In genomic region chr10:125092564-125093031, GRCh38 we compare ENCODE assay signal across 10 cellular contexts.
A peak's percentile ranks its signal among the peaks of the same experiment; 100 is the strongest.
DNase-seq lines count a peak whose midpoint lies in the region; ATAC-seq, FAIRE-seq and TF ChIP-seq lines count a peak whose summit lies in the region.
"Had no signal": no experiment of that assay in that cellular context is flagged by ENCODE, and none has a peak within 500 bp of the region (broad histone marks: within the 10 kb centered on the region; RNA-seq: fewer than 3 reads in every experiment).

No MANE protein-coding gene starts in this region.

- H3K27me3 ChIP-seq in BE2C (no peaks in the 10 kb centered on the region), ascending aorta (no peaks in the 10 kb centered on the region), skeletal muscle satellite cell (ENCODE audit: control insufficient read depth, insufficient read depth, low read length) (no peaks in the 10 kb centered on the region), prostate gland (replicated peaks; ENCODE audit: insufficient read depth) (no peaks in the 10 kb centered on the region)
- H3K27me3 ChIP-seq: MG63 had no signal

- H3K36me3 ChIP-seq in BE2C (peaks cover 6% of the 10 kb centered on the region), ascending aorta (peaks cover 0 to 9% of the 10 kb centered on the region in 2 donors), kidney (ENCODE audit: control insufficient read depth in 1 of 2, insufficient read depth in 2 of 2, low read length in 2 of 2) (peaks cover under 1 to 13% of the 10 kb centered on the region in 2 donors), skeletal muscle satellite cell (ENCODE audit: insufficient read depth, low read length) (peaks cover 17% of the 10 kb centered on the region), prostate gland (no peaks in the 10 kb centered on the region)

- H3K27ac ChIP-seq in ascending aorta (peak overlapping the region; percentile 52 to 79), kidney (ENCODE audit: low read depth in 2 of 2, low read length in 2 of 2) (peak overlapping the region; percentile 44 to 57), prostate gland (peak overlapping the region in 1 of 2 donors; percentile 6)

- H3K4me1 ChIP-seq in BE2C, result peaks cover 16% of the 10 kb centered on the region
- peaks cover 3 to 46% of the 10 kb centered on the region in 2 donors for H3K4me1 ChIP-seq in ascending aorta
- H3K4me1 ChIP-seq in kidney (ENCODE audit: control insufficient read depth in 1 of 2, insufficient read depth in 1 of 2, low read depth in 1 of 2, low read length in 2 of 2), result peaks cover 14 to 27% of the 10 kb centered on the region in 2 donors
- H3K4me1 ChIP-seq in skeletal muscle satellite cell (ENCODE audit: control insufficient read depth, insufficient read depth, low read length), result peaks cover 48% of the 10 kb centered on the region
- no peaks in the 10 kb centered on the region for H3K4me1 ChIP-seq in prostate gland (replicated peaks)

- WGBS in prostate gland, result 90% methylated on average over 15 of the region's 17 CpGs

- TF ChIP-seq CTCF in BE2C (IDR thresholded peaks at IDR 0.05; ENCODE audit: low read depth, low read length) (no peak), ascending aorta (IDR thresholded peaks at IDR 0.05) (no peak), kidney (IDR thresholded peaks at IDR 0.05; ENCODE audit: borderline replicate concordance, extremely low read depth, insufficient read depth) (no peak), prostate gland (IDR thresholded peaks at IDR 0.05) (no peak)

- H3K4me3 ChIP-seq in BE2C (ENCODE audit: low read depth, low read length) (no peak overlapping the region), ascending aorta (no peak overlapping the region), kidney (ENCODE audit: low read length in 2 of 2) (no peak overlapping the region), skeletal muscle satellite cell (ENCODE audit: low read length) (no peak overlapping the region), prostate gland (no peak overlapping the region)
- H3K4me3 ChIP-seq: MG63 had no signal

- H3K9me3 ChIP-seq in BE2C (no peaks in the 10 kb centered on the region), ascending aorta (no peaks in the 10 kb centered on the region), kidney (ENCODE audit: control insufficient read depth in 1 of 2, low read length in 2 of 2) (no peaks in the 10 kb centered on the region), skeletal muscle satellite cell (replicated peaks; ENCODE audit: low read length) (no peaks in the 10 kb centered on the region), prostate gland (no peaks in the 10 kb centered on the region)
- H3K9me3 ChIP-seq: MG63 had no signal

- DNase-seq in BE2C (peak; percentile 19), ascending aorta (ENCODE audit: low spot score in 2 of 2) (no peak), kidney (no peak), NCI-H2227 treated with DMSO at 0.1 percent for 48 hours (lab: John Stamatoyannopoulos, UW) (no peak), GM12891 (ENCODE audit: insufficient read length, low spot score) (no peak), prostate gland (ENCODE audit: low spot score) (no peak)
- DNase-seq: T-cell had no signal

- intact Hi-C loops in ascending aorta (cut with DNase I), result loop anchor here (5.0 kb wide), 1 partner anchor 40 kb away; no protein-coding TSS in a partner anchor
- intact Hi-C loops in kidney (cut with DNase I), result no loop called here
- intact Hi-C loops in prostate gland (cut with DNase I), result no loop called here

- FAIRE-seq in kidney (lab: Jason Lieb, UNC), result no peak
- no peak for FAIRE-seq in GM12891 (lab: Jason Lieb, UNC)

- H3K9ac ChIP-seq in kidney (ENCODE audit: low read length in 2 of 2) (no peak overlapping the region), skeletal muscle satellite cell (ENCODE audit: low read depth, low read length) (peak overlapping the region; percentile 48)

- TF ChIP-seq POLR2A in GM12891 (IDR thresholded peaks at IDR 0.05; ENCODE audit: low read depth, low read length) (no peak), prostate gland (IDR thresholded peaks at IDR 0.05) (no peak)

- ATAC-seq in GM21447 (IDR thresholded peaks at IDR 0.05; ENCODE audit: unreplicated experiment), result no peak
- ATAC-seq: T-cell had no signal

- peak overlapping the region; percentile 71 for H3K4me2 ChIP-seq in skeletal muscle satellite cell (ENCODE audit: low read length)

TF ChIP-seq in GM12891, 5 proteins besides CTCF, POLR2A, EP300 and RAD21:
- TF ChIP-seq POLR2AphosphoS5 (IDR thresholded peaks at IDR 0.05; ENCODE audit: low read depth, low read length), result no peak
- TF ChIP-seq POU2F2 (IDR thresholded peaks at IDR 0.05; ENCODE audit: low read depth, low read length), result no peak
- no peak for TF ChIP-seq TAF1 (IDR thresholded peaks at IDR 0.05; ENCODE audit: low read depth, low read length)
- no peak for TF ChIP-seq SPI1 (IDR thresholded peaks at IDR 0.05; ENCODE audit: low read depth, low read length)
- TF ChIP-seq PAX5 (IDR thresholded peaks at IDR 0.05; ENCODE audit: insufficient read depth, low read length, severe bottlenecking), result no peak
